Comparison of ENCODE assay signal across 17 cellular contexts in the genomic region with DNA sequence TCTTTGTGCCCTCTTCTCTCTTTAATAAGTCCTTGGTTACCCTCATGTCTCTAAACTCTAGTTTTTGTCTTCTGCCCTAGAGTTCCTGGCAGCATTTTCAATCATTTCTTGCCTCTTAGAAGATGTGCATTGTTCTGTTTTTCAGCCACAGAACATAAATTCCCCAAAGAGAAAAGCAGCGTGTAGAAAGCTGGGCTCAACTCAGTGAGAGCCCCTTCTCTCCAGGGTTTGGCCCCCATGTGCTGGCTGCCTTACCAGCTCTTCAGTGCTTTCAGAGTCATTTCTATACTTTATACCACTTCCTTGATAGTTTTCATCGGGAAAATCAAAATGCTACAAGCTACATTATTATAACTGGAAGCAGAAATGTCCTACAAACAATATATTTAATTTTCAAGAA.
DNase-seq lines count a peak whose midpoint lies in the region; ATAC-seq and TF ChIP-seq lines count a peak whose summit lies in the region.
"Had no signal": no experiment of that assay in that cellular context is flagged by ENCODE, and none has a peak within 500 bp of the region (broad histone marks: within the 10 kb centered on the region; RNA-seq: fewer than 3 reads in every experiment).

No MANE protein-coding gene starts in this region.

- H3K27ac ChIP-seq in HUES6 (ENCODE audit: low read depth, low read length), result no peak overlapping the region

- H3K36me3 Mint-ChIP-seq in glutamatergic neuron (ENCODE audit: unreplicated experiment) (peaks cover 5% of the 10 kb centered on the region), type B pancreatic cell (no peaks in the 10 kb centered on the region)

- no peak overlapping the region for H3K9ac ChIP-seq in HUES6 (ENCODE audit: low read length)

- no peaks in the 10 kb centered on the region for H3K27me3 Mint-ChIP-seq in glutamatergic neuron (ENCODE audit: unreplicated experiment)
- no peaks in the 10 kb centered on the region for H3K27me3 Mint-ChIP-seq in type B pancreatic cell

- no peaks in the 10 kb centered on the region for H3K9me3 Mint-ChIP-seq in glutamatergic neuron (ENCODE audit: unreplicated experiment)
- H3K9me3 Mint-ChIP-seq in type B pancreatic cell, result peaks cover 4% of the 10 kb centered on the region

- H3K9me3 ChIP-seq in HUES6 (ENCODE audit: control insufficient read depth, insufficient read depth, low read depth, low read length), result peaks cover 7% of the 10 kb centered on the region; the same call in 1 of the 2 replicates
- H3K9me3 ChIP-seq: Caco-2, HAP-1 had no signal

- peak overlapping the region; percentile 68 for H3K4me3 Mint-ChIP-seq in glutamatergic neuron (ENCODE audit: unreplicated experiment)
- peak overlapping the region; percentile 76 for H3K4me3 Mint-ChIP-seq in type B pancreatic cell

- H3K4me3 ChIP-seq in HUES6 (ENCODE audit: low read depth, low read length), result peak overlapping the region; percentile 64
- H3K4me3 ChIP-seq: HAP-1 had no signal

- no peaks in the 10 kb centered on the region for H3K4me1 ChIP-seq in HUES6 (ENCODE audit: control insufficient read depth, insufficient read depth, low read length)
- H3K4me1 ChIP-seq: Caco-2, HAP-1 had no signal

- no peak for ATAC-seq in GM19452 (IDR thresholded peaks at IDR 0.05; ENCODE audit: unreplicated experiment)
- ATAC-seq: Panc1 had no signal

- H3K27me3 ChIP-seq in HUES6 (ENCODE audit: control insufficient read depth, insufficient read depth, low read length), result no peaks in the 10 kb centered on the region

- TF ChIP-seq CTCF in glutamatergic neuron (IDR thresholded peaks at IDR 0.05; ENCODE audit: partially characterized antibody, unreplicated experiment), result no peak
- TF ChIP-seq CTCF in type B pancreatic cell (conservative IDR thresholded peaks at IDR 0.05), result no peak

- H3K4me1 Mint-ChIP-seq in glutamatergic neuron (ENCODE audit: low read depth, unreplicated experiment) (no peaks in the 10 kb centered on the region), type B pancreatic cell (ENCODE audit: unreplicated experiment) (no peaks in the 10 kb centered on the region)

- no peak overlapping the region for H3K27ac Mint-ChIP-seq in glutamatergic neuron (ENCODE audit: unreplicated experiment)
- H3K27ac Mint-ChIP-seq in type B pancreatic cell, result peak overlapping the region; percentile 83

- peaks cover 16% of the 10 kb centered on the region; the same call in 1 of the 2 replicates for H3K36me3 ChIP-seq in HUES6 (ENCODE audit: control insufficient read depth, insufficient read depth, low read length)
- H3K36me3 ChIP-seq: HAP-1 had no signal

- DNase-seq in OCI-M1 (lab: John Stamatoyannopoulos, UW) (peak; percentile 64), glutamatergic neuron (no peak), type B pancreatic cell (ENCODE audit: extremely low spot score, unreplicated experiment) (no peak), NCI-H187 treated with DMSO at 0.1 percent for 48 hours (lab: John Stamatoyannopoulos, UW) (no peak)
- no peak for DNase-seq in stimulated activated CD4-positive, alpha-beta T cell treated with anti-CD3 and anti-CD28 coated beads, Interleukin-4, amount 100 ng/mL, for 4 hours
- DNase-seq: Caco-2, DMS53, Karpas-422, MM.1S, NCI-H1092 treated with DMSO at 0.1 percent for 48 hours, NCI-H1694 treated with DMSO at 0.1 percent for 48 hours, NCI-H345, NCI-H526 treated with DMSO at 0.1 percent for 48 hours had no signal
